Comparison of ENCODE assay signal across 17 cellular contexts in the genomic region with DNA sequence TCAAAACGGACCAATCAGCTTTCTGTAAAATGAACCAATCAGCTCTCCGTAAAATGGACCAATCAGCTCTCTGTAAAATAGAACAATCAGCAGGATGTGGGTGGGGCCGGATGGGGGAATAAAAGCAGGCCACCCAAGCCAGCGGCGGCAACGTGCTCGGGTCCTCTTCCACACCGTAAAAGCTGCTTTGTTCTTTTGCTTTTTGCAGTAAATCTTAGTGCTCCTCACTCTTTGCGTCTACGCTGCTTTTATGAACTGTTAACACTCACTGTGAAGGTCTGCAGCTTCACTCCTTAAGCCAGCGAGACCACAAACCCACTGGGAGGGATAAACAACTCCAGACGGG. TPM values are rescaled to one million over a fixed set of nuclear protein-coding genes. Genes with fewer than 3 reads are reported as not detected.
A peak's percentile ranks its signal among the peaks of the same experiment; 100 is the strongest.
DNase-seq lines count a peak whose midpoint lies in the region; ATAC-seq, FAIRE-seq and TF ChIP-seq lines count a peak whose summit lies in the region.
"Had no signal": no experiment of that assay in that cellular context is flagged by ENCODE, and none has a peak within 500 bp of the region (broad histone marks: within the 10 kb centered on the region; RNA-seq: fewer than 3 reads in every experiment).

No MANE protein-coding gene starts in this region.

- no peaks in the 10 kb centered on the region for H3K36me3 ChIP-seq in HepG2 (replicated peaks in 1 of 2; ENCODE audit: control insufficient read depth in 1 of 2, insufficient read depth in 2 of 2, low read length in 2 of 2)
- H3K36me3 ChIP-seq in right lobe of liver = no peaks in the 10 kb centered on the region
- H3K36me3 ChIP-seq in PC-3 (ENCODE audit: low read depth, low read length) = no peaks in the 10 kb centered on the region
- H3K36me3 ChIP-seq in WERI-Rb-1 = no peaks in the 10 kb centered on the region
- H3K36me3 ChIP-seq: HAP-1, lower lobe of right lung had no signal

- H3F3A ChIP-seq in PC-3 (ENCODE audit: low read length, unreplicated experiment) = no peaks in the 10 kb centered on the region

- CTCF ChIA-PET in HepG2 (lab: Yijun Ruan, JAX; ENCODE audit: low intra/inter-chr PET ratio, low total read pairs) = no interaction called here
- CTCF ChIA-PET in PC-3 (lab: Charles Lee) = no interaction called here

- H3K27me3 Mint-ChIP-seq in activated naive CD8-positive, alpha-beta T cell treated with anti-CD3 and anti-CD28 coated beads, Interleukin-2, amount 50 U/mL, for 24 hours = no peaks in the 10 kb centered on the region
- no peaks in the 10 kb centered on the region for H3K27me3 Mint-ChIP-seq in stimulated activated naive CD8-positive, alpha-beta T cell treated with anti-CD3 and anti-CD28 coated beads, Interleukin-15, amount 100 ng/mL, for 72 hours
- H3K27me3 Mint-ChIP-seq: effector memory CD8-positive, alpha-beta T cell had no signal

- intact Hi-C loops in HepG2 (cut with micrococcal nuclease; ENCODE audit: unreplicated experiment) (no loop called here), right lobe of liver (cut with DNase I) (no loop called here), PC-3 (cut with micrococcal nuclease) (no loop called here)

- H3K4me2 ChIP-seq in HepG2 (ENCODE audit: low read depth, low read length) (no peak overlapping the region), PC-3 (ENCODE audit: low read length) (no peak overlapping the region)

- ATAC-seq in HepG2 = no peak
- no peak for ATAC-seq in right lobe of liver
- no peak for ATAC-seq in PC-3
- ATAC-seq in activated naive CD8-positive, alpha-beta T cell treated with anti-CD3 and anti-CD28 coated beads, Interleukin-2, amount 50 U/mL, for 24 hours = no peak
- no peak for ATAC-seq in stimulated activated naive CD8-positive, alpha-beta T cell treated with anti-CD3 and anti-CD28 coated beads, Interleukin-15, amount 100 ng/mL, for 72 hours
- ATAC-seq in GM21447 (IDR thresholded peaks at IDR 0.05; ENCODE audit: unreplicated experiment) = no peak
- ATAC-seq: effector memory CD8-positive, alpha-beta T cell; GM12878; lower lobe of right lung; SK-N-SH treated with all-trans-retinoic acid at 6 μM for 48 hours had no signal

- H4K20me1 ChIP-seq in HepG2 (ENCODE audit: insufficient read depth, low read length) (no peaks in the 10 kb centered on the region), PC-3 (ENCODE audit: low read length) (no peaks in the 10 kb centered on the region)

- TF ChIP-seq POLR2A in HepG2 (IDR thresholded peaks at IDR 0.05; ENCODE audit: insufficient read depth in 1 of 2, low read depth in 2 of 2, low read length in 2 of 2) (no peak), right lobe of liver (IDR thresholded peaks at IDR 0.05) (no peak)

- WGBS in HepG2 (ENCODE audit: low lambda C conversion rate) = 77% methylated on average over 12 of the region's 12 CpGs
- whole genome bisulfite sequencing in right lobe of liver (ENCODE audit: insufficient coverage, low coverage, low lambda C conversion rate, missing lambda C conversion rate) = 63% methylated on average over 11 of the region's 12 CpGs

- no peaks in the 10 kb centered on the region for H3K9me2 ChIP-seq in PC-3 (replicated peaks; ENCODE audit: low read length)

- peaks cover 69% of the 10 kb centered on the region for H3K4me1 Mint-ChIP-seq in activated naive CD8-positive, alpha-beta T cell treated with anti-CD3 and anti-CD28 coated beads, Interleukin-2, amount 50 U/mL, for 24 hours
- H3K4me1 Mint-ChIP-seq in stimulated activated naive CD8-positive, alpha-beta T cell treated with anti-CD3 and anti-CD28 coated beads, Interleukin-15, amount 100 ng/mL, for 72 hours = peaks cover 75% of the 10 kb centered on the region

- H3K9me3 ChIP-seq in HepG2 (ENCODE audit: low read length) (no peaks in the 10 kb centered on the region), right lobe of liver (no peaks in the 10 kb centered on the region), PC-3 (ENCODE audit: low read length) (no peaks in the 10 kb centered on the region), WERI-Rb-1 (ENCODE audit: severe bottlenecking) (peaks cover 10% of the 10 kb centered on the region)
- H3K9me3 ChIP-seq: HAP-1, lower lobe of right lung had no signal

- H3K27me3 ChIP-seq in HepG2 (ENCODE audit: control insufficient read depth in 1 of 2, insufficient read depth in 2 of 2, low read length in 2 of 2) = no peaks in the 10 kb centered on the region; a peak in 1 of 5 replicates
- no peaks in the 10 kb centered on the region for H3K27me3 ChIP-seq in right lobe of liver
- no peaks in the 10 kb centered on the region for H3K27me3 ChIP-seq in PC-3 (ENCODE audit: low read length)
- H3K27me3 ChIP-seq in WERI-Rb-1 (ENCODE audit: insufficient read depth, low read depth, severe bottlenecking) = peaks cover under 1% of the 10 kb centered on the region

- H3K4me3 ChIP-seq in HepG2 (replicated peaks in 1 of 3; ENCODE audit: insufficient read depth in 1 of 3, low read depth in 2 of 3, low read length in 3 of 3) = no peak overlapping the region
- no peak overlapping the region for H3K4me3 ChIP-seq in right lobe of liver
- H3K4me3 ChIP-seq in PC-3 (ENCODE audit: low read length) = no peak overlapping the region
- no peak overlapping the region for H3K4me3 ChIP-seq in WERI-Rb-1 (ENCODE audit: low read depth, low read length)
- H3K4me3 ChIP-seq: GM12878, HAP-1, lower lobe of right lung had no signal

- H3K9me3 Mint-ChIP-seq in activated naive CD8-positive, alpha-beta T cell treated with anti-CD3 and anti-CD28 coated beads, Interleukin-2, amount 50 U/mL, for 24 hours = peaks cover 22% of the 10 kb centered on the region
- peaks cover 27 to 41% of the 10 kb centered on the region in 2 donors for H3K9me3 Mint-ChIP-seq in stimulated activated naive CD8-positive, alpha-beta T cell treated with anti-CD3 and anti-CD28 coated beads, Interleukin-15, amount 100 ng/mL, for 72 hours
- H3K9me3 Mint-ChIP-seq: effector memory CD8-positive, alpha-beta T cell had no signal

- POLR2A ChIA-PET in HepG2 (lab: Yijun Ruan, JAX) (interaction anchor here (1.1 to 1.3 kb wide), 2 partner anchors 9 kb away, joined by 3 read pairs; no protein-coding TSS in a partner anchor), PC-3 (lab: Charles Lee; ENCODE audit: unreplicated experiment) (no interaction called here)

- in situ Hi-C loops in HepG2 (cut with HindIII; ENCODE audit: extremely low pct_ligation_motif_present, low pct_unique_long_range_greater_than_20kb) = no loop called here

- DNase-seq in HepG2 (ENCODE audit: low spot score) (peak; percentile 20), right lobe of liver (no peak), PC-3 (peak; percentile 9), NCI-H526 (lab: John Stamatoyannopoulos, UW) (no peak), WERI-Rb-1 (no peak)
- DNase-seq in activated naive CD8-positive, alpha-beta T cell treated with anti-CD3 and anti-CD28 coated beads, Interleukin-2, amount 50 U/mL, for 24 hours = peak; percentile 61
- peak; percentile 62 to 69 for DNase-seq in stimulated activated naive CD8-positive, alpha-beta T cell treated with anti-CD3 and anti-CD28 coated beads, Interleukin-15, amount 100 ng/mL, for 72 hours
- DNase-seq: effector memory CD8-positive, alpha-beta T cell; lower lobe of right lung; NCI-H1694 treated with DMSO at 0.1 percent for 48 hours; NCI-H524 had no signal

- no peak for TF ChIP-seq CTCF in HepG2 (CRISPR knock-in tag; IDR thresholded peaks at IDR 0.05)
- TF ChIP-seq CTCF in right lobe of liver (IDR thresholded peaks at IDR 0.05) = no peak
- no peak for TF ChIP-seq CTCF in PC-3 (conservative IDR thresholded peaks at IDR 0.05; ENCODE audit: low read depth, low read length)
- no peak for TF ChIP-seq CTCF in WERI-Rb-1 (IDR thresholded peaks at IDR 0.05; ENCODE audit: low read depth, low read length)

- H3K4me3 Mint-ChIP-seq in activated naive CD8-positive, alpha-beta T cell treated with anti-CD3 and anti-CD28 coated beads, Interleukin-2, amount 50 U/mL, for 24 hours = peak overlapping the region; percentile 42
- H3K4me3 Mint-ChIP-seq in stimulated activated naive CD8-positive, alpha-beta T cell treated with anti-CD3 and anti-CD28 coated beads, Interleukin-15, amount 100 ng/mL, for 72 hours = peak overlapping the region; percentile 42 to 62
- H3K4me3 Mint-ChIP-seq: neural crest cell had no signal

- BruUV-seq in HepG2 (replicated peaks; lab: Mats Ljungman, UMichigan) = no TSS peak
- BruUV-seq in PC-3 (replicated peaks; lab: Mats Ljungman, UMichigan) = no TSS peak

- H3K79me2 ChIP-seq in HepG2 (ENCODE audit: insufficient read depth, low read length) (no peaks in the 10 kb centered on the region), PC-3 (ENCODE audit: low read length) (no peaks in the 10 kb centered on the region)

- H3K9ac ChIP-seq in HepG2 (ENCODE audit: insufficient read depth, low read depth, low read length) = no peak overlapping the region
- H3K9ac ChIP-seq in PC-3 (ENCODE audit: low read length) = no peak overlapping the region

- FAIRE-seq in HepG2 (lab: Jason Lieb, UNC) = no peak
- FAIRE-seq: GM12878 had no signal

- H3K27ac ChIP-seq in HepG2 (ENCODE audit: extremely low read length, insufficient read depth, low read length) = no peak overlapping the region
- no peak overlapping the region for H3K27ac ChIP-seq in right lobe of liver
- H3K27ac ChIP-seq in PC-3 (ENCODE audit: low read length) = no peak overlapping the region
- H3K27ac ChIP-seq in WERI-Rb-1 = no peak overlapping the region
- H3K27ac ChIP-seq: VCaP had no signal

- TF ChIP-seq EP300 in HepG2 (IDR thresholded peaks at IDR 0.05; ENCODE audit: low read depth in 2 of 2, low read length in 2 of 2) (no peak), HepG2 (CRISPR knock-in tag; IDR thresholded peaks at IDR 0.05; ENCODE audit: borderline replicate concordance) (no peak)

- H3K4me1 ChIP-seq in HepG2 (ENCODE audit: insufficient read depth, low read length) (peaks cover 39% of the 10 kb centered on the region), right lobe of liver (peaks cover 0 to 9% (median 0%) of the 10 kb centered on the region in 4 donors), PC-3 (ENCODE audit: insufficient read depth, low read length) (peaks cover 22% of the 10 kb centered on the region)
- H3K4me1 ChIP-seq: HAP-1 had no signal

- peak overlapping the region; percentile 77 for H3K27ac Mint-ChIP-seq in activated naive CD8-positive, alpha-beta T cell treated with anti-CD3 and anti-CD28 coated beads, Interleukin-2, amount 50 U/mL, for 24 hours
- H3K27ac Mint-ChIP-seq in stimulated activated naive CD8-positive, alpha-beta T cell treated with anti-CD3 and anti-CD28 coated beads, Interleukin-15, amount 100 ng/mL, for 72 hours = peak overlapping the region; percentile 64 to 73
- H3K27ac Mint-ChIP-seq: effector memory CD8-positive, alpha-beta T cell had no signal

- peaks cover 33% of the 10 kb centered on the region for H3K36me3 Mint-ChIP-seq in activated naive CD8-positive, alpha-beta T cell treated with anti-CD3 and anti-CD28 coated beads, Interleukin-2, amount 50 U/mL, for 24 hours (ENCODE audit: low read depth)

- no peak for TF ChIP-seq RAD21 in HepG2 (CRISPR knock-in tag; IDR thresholded peaks at IDR 0.05)

- H2AFZ ChIP-seq in HepG2 (ENCODE audit: low read length) (no peak overlapping the region), PC-3 (ENCODE audit: low read length) (no peak overlapping the region)

RNA-seq across cellular contexts. Expression of gene HLA-E, which starts 29.2 kb away (rescaled TPM):
- 21.2 and 45.2 TPM in 2 replicates for total RNA-seq in HepG2 (2016; rRNA removed; fragmentation: Illumina TruSeq; extraction: Trizol)
- 6.3 and 7.1 TPM in 2 replicates for total RNA-seq in HepG2 (2016; cell fraction: cytosol; rRNA removed; fragmentation: Illumina TruSeq; extraction: Trizol; ENCODE audit: low read depth)
- total RNA-seq in HepG2 (2016; cell fraction: insoluble cytoplasmic fraction; rRNA removed; fragmentation: Illumina TruSeq; extraction: Trizol) = 21.6 and 46.9 TPM in 2 replicates
- total RNA-seq in HepG2 (2016; cell fraction: membrane; rRNA removed; fragmentation: Illumina TruSeq; extraction: Trizol) = 12.5 and 14.1 TPM in 2 replicates
- 38.3 and 44.5 TPM in 2 replicates for total RNA-seq in HepG2 (2016; cell fraction: nucleus; rRNA removed; fragmentation: Illumina TruSeq; extraction: Trizol)
- polyA plus RNA-seq in HepG2 (2011; rRNA removed) = 90.4 and 99.8 TPM in 2 replicates
- 94.6 and 111 TPM in 2 replicates for polyA plus RNA-seq in HepG2 (2011; cell fraction: cytosol; rRNA removed)
- 67.6 and 75.6 TPM in 2 replicates for polyA plus RNA-seq in HepG2 (2011; cell fraction: nucleus; rRNA removed)
- polyA plus RNA-seq in HepG2 (2012) = 64.9 and 110 TPM in 2 replicates
- 6.6 and 6.7 TPM in 2 replicates for polyA plus RNA-seq in HepG2 (2016; cell fraction: cytosol; fragmentation: Illumina TruSeq; extraction: Trizol; ENCODE audit: low read depth)
- 23.6 and 24.3 TPM in 2 replicates for polyA plus RNA-seq in HepG2 (2016; cell fraction: insoluble cytoplasmic fraction; fragmentation: Illumina TruSeq; extraction: Trizol; ENCODE audit: low read depth)
- polyA plus RNA-seq in HepG2 (2016; cell fraction: membrane; fragmentation: Illumina TruSeq; extraction: Trizol; ENCODE audit: low read depth) = 11.8 and 12.2 TPM in 2 replicates
- 68.0 and 69.9 TPM in 2 replicates for polyA plus RNA-seq in HepG2 (2016; cell fraction: nucleus; fragmentation: Illumina TruSeq; extraction: Trizol; ENCODE audit: insufficient read depth, low read depth)
- 39.4 and 80.9 TPM in 2 replicates for polyA minus RNA-seq in HepG2 (2011; rRNA and poly(A)+ RNA removed; ENCODE audit: low replicate concordance)
- 45.5 and 56.8 TPM in 2 replicates for polyA minus RNA-seq in HepG2 (2011; cell fraction: cytosol; rRNA and poly(A)+ RNA removed)
- 17.4 and 26.7 TPM in 2 replicates for polyA minus RNA-seq in HepG2 (2011; cell fraction: nucleus; rRNA and poly(A)+ RNA removed)
- total RNA-seq in right lobe of liver = 100 to 1,000 TPM; 116 to 257 (median 183) TPM
- 131 and 161 TPM in 2 replicates for total RNA-seq in PC-3 (2014; rRNA removed)

RNA-seq across cellular contexts. Expression of gene GNL1, which starts 37.8 kb away (rescaled TPM):
- total RNA-seq in HepG2 (2016; rRNA removed; fragmentation: Illumina TruSeq; extraction: Trizol) (54.8 and 55.6 TPM in 2 replicates), right lobe of liver (10 to 100 TPM in 5 of 6 experiments, 1 to 10 TPM in 1; 5.1 to 25.6 (median 19.8) TPM), PC-3 (2014; rRNA removed) (34.7 and 46.7 TPM in 2 replicates)
- 11.5 and 14.7 TPM in 2 replicates for total RNA-seq in HepG2 (2016; cell fraction: cytosol; rRNA removed; fragmentation: Illumina TruSeq; extraction: Trizol; ENCODE audit: low read depth)
- 48.5 and 56.5 TPM in 2 replicates for total RNA-seq in HepG2 (2016; cell fraction: insoluble cytoplasmic fraction; rRNA removed; fragmentation: Illumina TruSeq; extraction: Trizol)
- total RNA-seq in HepG2 (2016; cell fraction: membrane; rRNA removed; fragmentation: Illumina TruSeq; extraction: Trizol) = 23.9 and 27.8 TPM in 2 replicates
- 27.7 and 34.5 TPM in 2 replicates for total RNA-seq in HepG2 (2016; cell fraction: nucleus; rRNA removed; fragmentation: Illumina TruSeq; extraction: Trizol)
- polyA plus RNA-seq in HepG2 (2011; rRNA removed) = 35.0 and 46.8 TPM in 2 replicates
- 25.1 and 32.1 TPM in 2 replicates for polyA plus RNA-seq in HepG2 (2011; cell fraction: cytosol; rRNA removed)
- 40.6 and 54.9 TPM in 2 replicates for polyA plus RNA-seq in HepG2 (2011; cell fraction: nucleus; rRNA removed)
- polyA plus RNA-seq in HepG2 (2012) = 45.3 and 50.3 TPM in 2 replicates
- polyA plus RNA-seq in HepG2 (2016; cell fraction: cytosol; fragmentation: Illumina TruSeq; extraction: Trizol; ENCODE audit: low read depth) = 12.7 and 15.8 TPM in 2 replicates
- polyA plus RNA-seq in HepG2 (2016; cell fraction: insoluble cytoplasmic fraction; fragmentation: Illumina TruSeq; extraction: Trizol; ENCODE audit: low read depth) = 53.9 and 60.5 TPM in 2 replicates
- 19.5 and 25.2 TPM in 2 replicates for polyA plus RNA-seq in HepG2 (2016; cell fraction: membrane; fragmentation: Illumina TruSeq; extraction: Trizol; ENCODE audit: low read depth)
- polyA plus RNA-seq in HepG2 (2016; cell fraction: nucleus; fragmentation: Illumina TruSeq; extraction: Trizol; ENCODE audit: insufficient read depth, low read depth) = 84.3 and 89.3 TPM in 2 replicates
- polyA minus RNA-seq in HepG2 (2011; rRNA and poly(A)+ RNA removed; ENCODE audit: low replicate concordance) = 34.2 and 47.6 TPM in 2 replicates
- 22.4 and 23.5 TPM in 2 replicates for polyA minus RNA-seq in HepG2 (2011; cell fraction: cytosol; rRNA and poly(A)+ RNA removed)
- polyA minus RNA-seq in HepG2 (2011; cell fraction: nucleus; rRNA and poly(A)+ RNA removed) = 22.4 and 27.0 TPM in 2 replicates

RNA-seq across cellular contexts. Expression of gene PRR3, which starts 38.6 kb away (rescaled TPM):
- 13.9 and 14.6 TPM in 2 replicates for total RNA-seq in HepG2 (2016; rRNA removed; fragmentation: Illumina TruSeq; extraction: Trizol)
- 6.5 and 6.6 TPM in 2 replicates for total RNA-seq in HepG2 (2016; cell fraction: cytosol; rRNA removed; fragmentation: Illumina TruSeq; extraction: Trizol; ENCODE audit: low read depth)
- total RNA-seq in HepG2 (2016; cell fraction: insoluble cytoplasmic fraction; rRNA removed; fragmentation: Illumina TruSeq; extraction: Trizol) = 13.8 and 15.5 TPM in 2 replicates
- total RNA-seq in HepG2 (2016; cell fraction: membrane; rRNA removed; fragmentation: Illumina TruSeq; extraction: Trizol) = 12.6 and 13.1 TPM in 2 replicates
- total RNA-seq in HepG2 (2016; cell fraction: nucleus; rRNA removed; fragmentation: Illumina TruSeq; extraction: Trizol) = 11.4 and 14.4 TPM in 2 replicates
- 20.6 and 21.2 TPM in 2 replicates for polyA plus RNA-seq in HepG2 (2011; rRNA removed)
- 14.8 and 17.1 TPM in 2 replicates for polyA plus RNA-seq in HepG2 (2011; cell fraction: cytosol; rRNA removed)
- polyA plus RNA-seq in HepG2 (2011; cell fraction: nucleus; rRNA removed) = 16.1 and 23.0 TPM in 2 replicates
- 12.5 and 15.6 TPM in 2 replicates for polyA plus RNA-seq in HepG2 (2012)
- polyA plus RNA-seq in HepG2 (2016; cell fraction: cytosol; fragmentation: Illumina TruSeq; extraction: Trizol; ENCODE audit: low read depth) = 5.9 and 6.1 TPM in 2 replicates
- 27.5 and 29.3 TPM in 2 replicates for polyA plus RNA-seq in HepG2 (2016; cell fraction: insoluble cytoplasmic fraction; fragmentation: Illumina TruSeq; extraction: Trizol; ENCODE audit: low read depth)
- polyA plus RNA-seq in HepG2 (2016; cell fraction: membrane; fragmentation: Illumina TruSeq; extraction: Trizol; ENCODE audit: low read depth) = 13.6 and 13.9 TPM in 2 replicates
- 25.4 and 26.7 TPM in 2 replicates for polyA plus RNA-seq in HepG2 (2016; cell fraction: nucleus; fragmentation: Illumina TruSeq; extraction: Trizol; ENCODE audit: insufficient read depth, low read depth)
- 34.9 and 73.8 TPM in 2 replicates for polyA minus RNA-seq in HepG2 (2011; rRNA and poly(A)+ RNA removed; ENCODE audit: low replicate concordance)
- polyA minus RNA-seq in HepG2 (2011; cell fraction: cytosol; rRNA and poly(A)+ RNA removed) = 4.9 and 5.8 TPM in 2 replicates
- 20.6 and 27.1 TPM in 2 replicates for polyA minus RNA-seq in HepG2 (2011; cell fraction: nucleus; rRNA and poly(A)+ RNA removed)
- total RNA-seq in right lobe of liver = 1 to 10 TPM; 2.3 to 3.8 (median 2.6) TPM
- 4.8 and 6.1 TPM in 2 replicates for total RNA-seq in PC-3 (2014; rRNA removed)

RNA-seq across cellular contexts. Expression of gene ABCF1, which starts 52.8 kb away (rescaled TPM):
- total RNA-seq in HepG2 (2016; rRNA removed; fragmentation: Illumina TruSeq; extraction: Trizol) (98.9 and 104 TPM in 2 replicates), right lobe of liver (10 to 100 TPM; 23.3 to 35.2 (median 26.8) TPM), PC-3 (2014; rRNA removed) (67.3 and 77.3 TPM in 2 replicates)
- total RNA-seq in HepG2 (2016; cell fraction: cytosol; rRNA removed; fragmentation: Illumina TruSeq; extraction: Trizol; ENCODE audit: low read depth) = 8.1 and 8.9 TPM in 2 replicates
- 89.2 and 106 TPM in 2 replicates for total RNA-seq in HepG2 (2016; cell fraction: insoluble cytoplasmic fraction; rRNA removed; fragmentation: Illumina TruSeq; extraction: Trizol)
- 23.0 and 27.5 TPM in 2 replicates for total RNA-seq in HepG2 (2016; cell fraction: membrane; rRNA removed; fragmentation: Illumina TruSeq; extraction: Trizol)
- 61.2 and 71.0 TPM in 2 replicates for total RNA-seq in HepG2 (2016; cell fraction: nucleus; rRNA removed; fragmentation: Illumina TruSeq; extraction: Trizol)
- polyA plus RNA-seq in HepG2 (2011; rRNA removed) = 25.4 and 33.7 TPM in 2 replicates
- polyA plus RNA-seq in HepG2 (2011; cell fraction: cytosol; rRNA removed) = 35.0 and 35.5 TPM in 2 replicates
- polyA plus RNA-seq in HepG2 (2011; cell fraction: nucleus; rRNA removed) = 75.1 and 116 TPM in 2 replicates
- 50.5 and 61.2 TPM in 2 replicates for polyA plus RNA-seq in HepG2 (2012)
- 5.5 and 7.0 TPM in 2 replicates for polyA plus RNA-seq in HepG2 (2016; cell fraction: cytosol; fragmentation: Illumina TruSeq; extraction: Trizol; ENCODE audit: low read depth)
- polyA plus RNA-seq in HepG2 (2016; cell fraction: insoluble cytoplasmic fraction; fragmentation: Illumina TruSeq; extraction: Trizol; ENCODE audit: low read depth) = 87.5 and 108 TPM in 2 replicates
- polyA plus RNA-seq in HepG2 (2016; cell fraction: membrane; fragmentation: Illumina TruSeq; extraction: Trizol; ENCODE audit: low read depth) = 13.4 and 16.7 TPM in 2 replicates
- 107 and 118 TPM in 2 replicates for polyA plus RNA-seq in HepG2 (2016; cell fraction: nucleus; fragmentation: Illumina TruSeq; extraction: Trizol; ENCODE audit: insufficient read depth, low read depth)
- polyA minus RNA-seq in HepG2 (2011; rRNA and poly(A)+ RNA removed; ENCODE audit: low replicate concordance) = 69.0 and 79.0 TPM in 2 replicates
- 37.8 and 41.4 TPM in 2 replicates for polyA minus RNA-seq in HepG2 (2011; cell fraction: cytosol; rRNA and poly(A)+ RNA removed)
- 51.5 and 64.8 TPM in 2 replicates for polyA minus RNA-seq in HepG2 (2011; cell fraction: nucleus; rRNA and poly(A)+ RNA removed)

Comparison
In these comparisons a context has a peak if more than half of its experiments do, and no peak if none do; other contexts are left out.
1. DNase-seq: peak in HepG2 (single experiment), PC-3 (single experiment), activated naive CD8-positive, alpha-beta T cell treated with anti-CD3 and anti-CD28 coated beads, Interleukin-2, amount 50 U/mL, for 24 hours (single experiment) and stimulated activated naive CD8-positive, alpha-beta T cell treated with anti-CD3 and anti-CD28 coated beads, Interleukin-15, amount 100 ng/mL, for 72 hours (2 of 2); none in right lobe of liver (0 of 3), NCI-H526 (0 of 2) and WERI-Rb-1 (single experiment).